ENCODE assay signal across 16 cellular contexts in the genomic region with DNA sequence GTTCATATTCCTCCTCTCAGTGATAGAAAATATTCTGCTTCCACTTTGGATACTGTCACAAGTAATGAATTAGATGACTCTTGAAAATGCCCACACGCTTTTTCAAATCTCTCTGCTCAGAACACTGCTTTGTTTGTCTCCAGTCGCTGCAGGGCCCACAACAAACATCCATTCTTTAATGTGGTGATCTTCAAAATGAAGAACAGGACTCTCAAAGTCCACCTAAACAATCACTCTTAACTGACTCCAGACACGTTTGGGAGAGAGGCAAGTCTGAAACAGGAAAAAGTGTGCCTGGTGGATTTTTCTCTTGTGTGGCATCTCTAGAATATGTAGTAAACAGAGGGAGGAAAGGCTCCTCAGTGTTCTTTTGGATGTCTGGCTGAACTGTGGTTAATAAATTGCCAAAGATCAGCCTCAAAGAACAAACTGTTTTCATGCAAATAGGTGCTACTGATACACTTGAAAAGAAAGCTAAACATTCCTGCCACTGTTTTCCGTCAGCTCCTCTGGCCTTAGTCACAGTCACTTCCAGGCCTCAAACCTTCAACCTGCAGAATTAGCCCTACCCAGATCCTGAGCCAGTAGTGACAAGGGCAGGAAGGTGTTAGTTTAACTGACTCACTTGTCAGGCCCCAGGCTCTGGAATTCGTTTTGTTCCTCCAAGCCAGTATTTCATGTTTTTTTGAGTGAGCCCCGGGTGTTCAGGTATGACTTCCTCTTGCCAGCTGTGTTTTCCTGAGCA.
DNase-seq lines count a peak whose midpoint lies in the region; ATAC-seq and TF ChIP-seq lines count a peak whose summit lies in the region.
"Had no signal": no experiment of that assay in that cellular context is flagged by ENCODE, and none has a peak within 500 bp of the region (broad histone marks: within the 10 kb centered on the region; RNA-seq: fewer than 3 reads in every experiment).

No MANE protein-coding gene starts in this region.

- peak overlapping the region; percentile 77 for H3K27ac ChIP-seq in HUES48 (ENCODE audit: low read depth, low read length)
- H3K27ac ChIP-seq in VCaP, result peak overlapping the region; percentile 81
- peak overlapping the region; percentile 24 for H3K27ac ChIP-seq in smooth muscle cell (ENCODE audit: low read depth)
- H3K27ac ChIP-seq: adrenal gland had no signal

- DNase-seq in kidney epithelial cell (ENCODE audit: low read depth) (peak; percentile 52), smooth muscle cell (lab: John Stamatoyannopoulos, UW; ENCODE audit: unreplicated experiment) (no peak), occipital lobe (lab: John Stamatoyannopoulos, UW) (no peak), OCI-M2 (lab: John Stamatoyannopoulos, UW; ENCODE audit: unreplicated experiment) (no peak)
- DNase-seq: activated CD4-positive, alpha-beta T cell treated with anti-CD3 and anti-CD28 coated beads, Interleukin-2, amount 50 U/mL, for 1 hour; activated T-cell treated with anti-CD3 and anti-CD28 coated beads, Interleukin-2, amount 50 U/mL, for 4 hours; adrenal gland; immature natural killer cell; naive thymus-derived CD8-positive, alpha-beta T cell; NCI-H1105; NCI-H345; Peyer's patch; T-helper 2 cell had no signal

- no peak for ATAC-seq in HG03139 (IDR thresholded peaks at IDR 0.05; ENCODE audit: unreplicated experiment)
- ATAC-seq: activated T-cell treated with anti-CD3 and anti-CD28 coated beads, Interleukin-2, amount 50 U/mL, for 4 hours; naive thymus-derived CD8-positive, alpha-beta T cell had no signal

- no peak overlapping the region for H3K4me2 ChIP-seq in smooth muscle cell

- no peaks in the 10 kb centered on the region for H3F3A ChIP-seq in smooth muscle cell (ENCODE audit: low read depth)

- WGBS in smooth muscle cell (ENCODE audit: low lambda C conversion rate), result 38% methylated on average over 6 of the region's 6 CpGs

- no peak overlapping the region for H3K4me3 ChIP-seq in HUES48 (ENCODE audit: low read depth, low read length)
- H3K4me3 ChIP-seq in kidney epithelial cell (ENCODE audit: low read depth, low read length), result no peak overlapping the region
- H3K4me3 ChIP-seq in smooth muscle cell, result no peak overlapping the region
- H3K4me3 ChIP-seq: adrenal gland, Peyer's patch had no signal

- H3K4me1 ChIP-seq in HUES48 (ENCODE audit: control insufficient read depth, insufficient read depth, low read length) (peaks cover 32% of the 10 kb centered on the region), smooth muscle cell (ENCODE audit: low read depth) (no peaks in the 10 kb centered on the region)
- H3K4me1 ChIP-seq: adrenal gland, Peyer's patch had no signal

- H3K9ac ChIP-seq in HUES48 (ENCODE audit: low read depth, low read length) (no peak overlapping the region), smooth muscle cell (ENCODE audit: low read depth) (no peak overlapping the region)

- H4K20me1 ChIP-seq in smooth muscle cell (ENCODE audit: low read depth), result no peaks in the 10 kb centered on the region

- H3K36me3 ChIP-seq in HUES48 (ENCODE audit: control insufficient read depth, insufficient read depth, low read length) (no peaks in the 10 kb centered on the region), kidney epithelial cell (ENCODE audit: control insufficient read depth, insufficient read depth, low read length) (no peaks in the 10 kb centered on the region), smooth muscle cell (ENCODE audit: low read depth) (no peaks in the 10 kb centered on the region)
- H3K36me3 ChIP-seq: adrenal gland, Peyer's patch had no signal

- H3K9me3 ChIP-seq in HUES48 (ENCODE audit: control insufficient read depth, insufficient read depth, low read length) (no peaks in the 10 kb centered on the region), smooth muscle cell (replicated peaks; ENCODE audit: low read depth) (no peaks in the 10 kb centered on the region)
- H3K9me3 ChIP-seq: adrenal gland, Peyer's patch had no signal

- H3K27me3 ChIP-seq in HUES48 (ENCODE audit: control insufficient read depth, insufficient read depth, low read length), result no peaks in the 10 kb centered on the region
- no peaks in the 10 kb centered on the region for H3K27me3 ChIP-seq in kidney epithelial cell (ENCODE audit: control insufficient read depth, insufficient read depth, low read length)
- H3K27me3 ChIP-seq in smooth muscle cell (ENCODE audit: low read depth), result no peaks in the 10 kb centered on the region
- H3K27me3 ChIP-seq: Peyer's patch had no signal

- no peak for TF ChIP-seq CTCF in VCaP (conservative IDR thresholded peaks at IDR 0.05)
- TF ChIP-seq CTCF in kidney epithelial cell (IDR thresholded peaks at IDR 0.05; ENCODE audit: insufficient read depth, low read length, poor library complexity, severe bottlenecking), result no peak
- TF ChIP-seq CTCF in smooth muscle cell (IDR thresholded peaks at IDR 0.05; ENCODE audit: borderline replicate concordance, insufficient read depth, poor library complexity, severe bottlenecking), result no peak

- no peaks in the 10 kb centered on the region for H3K79me2 ChIP-seq in smooth muscle cell (ENCODE audit: low read depth)

- H2AFZ ChIP-seq in smooth muscle cell (ENCODE audit: low read depth), result no peak overlapping the region

Comparison
In these comparisons a context has a peak if more than half of its experiments do, and no peak if none do; other contexts are left out.
1. H3K27ac ChIP-seq: peak in every context shown above with its lines; median percentile 81 in VCaP; 77 in HUES48; 24 in smooth muscle cell.